Comparison of ENCODE assay signal across 21 cellular contexts in genomic region chr13:80508031-80508430, GRCh38.
"Had no signal": no experiment of that assay in that cellular context is flagged by ENCODE, and none has a peak within 500 bp of the region (broad histone marks: within the 10 kb centered on the region; RNA-seq: fewer than 3 reads in every experiment).

No MANE protein-coding gene starts in this region.

- H3K27me3 ChIP-seq: MG63, SJSA1 had no signal

- DNase-seq: activated CD4-positive, alpha-beta T cell treated with anti-CD3 and anti-CD28 coated beads for 4 hours; activated CD8-positive, alpha-beta memory T cell treated with anti-CD3 and anti-CD28 coated beads, Interleukin-2, amount 50 U/mL, for 4 hours; activated CD8-positive, alpha-beta T cell treated with anti-CD3 and anti-CD28 coated beads for 36 hours; amygdala; KG1; MG63; MV-4-11; NCI-H1092 treated with DMSO at 0.1 percent for 48 hours; NCI-H1417 treated with DMSO at 0.1 percent for 48 hours; NCI-H187; NCI-H2081; NCI-H446; NCI-H524; SHP77 had no signal

- H3K27ac ChIP-seq: SJSA1 had no signal

- H3K4me1 Mint-ChIP-seq: activated naive CD4-positive, alpha-beta T cell treated with anti-CD3 and anti-CD28 coated beads, Interleukin-2, amount 50 U/mL, for 24 hours; central memory CD8-positive, alpha-beta T cell; IgD-negative memory B cell had no signal

- H3K27me3 Mint-ChIP-seq: activated CD8-positive, alpha-beta T cell treated with anti-CD3 and anti-CD28 coated beads for 36 hours; activated naive CD4-positive, alpha-beta T cell treated with anti-CD3 and anti-CD28 coated beads, Interleukin-2, amount 50 U/mL, for 24 hours; central memory CD8-positive, alpha-beta T cell; IgD-negative memory B cell had no signal

- ATAC-seq: activated CD4-positive, CD25-positive, alpha-beta regulatory T cell treated with anti-CD3 and anti-CD28 coated beads, Interleukin-2, amount 50 U/mL, for 24 hours; activated CD8-positive, alpha-beta T cell treated with anti-CD3 and anti-CD28 coated beads for 36 hours had no signal

- H3K4me3 ChIP-seq: MG63, SJSA1 had no signal

- FAIRE-seq: RCC 7860 had no signal

- H3K27ac Mint-ChIP-seq: activated CD8-positive, alpha-beta T cell treated with anti-CD3 and anti-CD28 coated beads for 36 hours; activated naive CD4-positive, alpha-beta T cell treated with anti-CD3 and anti-CD28 coated beads, Interleukin-2, amount 50 U/mL, for 24 hours; IgD-negative memory B cell; T-helper 1 cell treated with Interleukin-12 subunit alpha and Interleukin-12 subunit beta and Interleukin-4 antibody, amounts not matched to agents 30 μg/mL and 1 μg/mL, for 36 hours had no signal

- H3K4me1 ChIP-seq: SJSA1 had no signal

- H3K36me3 ChIP-seq: MG63, SJSA1 had no signal

- H3K9me3 ChIP-seq: MG63 had no signal

- H3K4me3 Mint-ChIP-seq: activated CD8-positive, alpha-beta T cell treated with anti-CD3 and anti-CD28 coated beads for 36 hours; activated naive CD4-positive, alpha-beta T cell treated with anti-CD3 and anti-CD28 coated beads, Interleukin-2, amount 50 U/mL, for 24 hours; central memory CD8-positive, alpha-beta T cell; IgD-negative memory B cell; T-helper 1 cell treated with Interleukin-12 subunit alpha and Interleukin-12 subunit beta and Interleukin-4 antibody, amounts not matched to agents 30 μg/mL and 1 μg/mL, for 36 hours had no signal

- H3K36me3 Mint-ChIP-seq: activated naive CD4-positive, alpha-beta T cell treated with anti-CD3 and anti-CD28 coated beads, Interleukin-2, amount 50 U/mL, for 24 hours; IgD-negative memory B cell had no signal
